In genomic region chr9:37965116-37965515, GRCh38 we compare ENCODE assay signal across 13 cellular contexts.
DNase-seq lines count a peak whose midpoint lies in the region; ATAC-seq and TF ChIP-seq lines count a peak whose summit lies in the region.
"Had no signal": no experiment of that assay in that cellular context is flagged by ENCODE, and none has a peak within 500 bp of the region (broad histone marks: within the 10 kb centered on the region; RNA-seq: fewer than 3 reads in every experiment).

No MANE protein-coding gene starts in this region.

- peaks cover 6% of the 10 kb centered on the region for H3K36me3 Mint-ChIP-seq in dendritic cell treated with granulocyte-macrophage colony-stimulating factor and Interleukin-4, amounts not matched to agents 40 ng/mL and 50 ng/mL, for 4 days (ENCODE audit: low read depth)
- H3K36me3 Mint-ChIP-seq in type B pancreatic cell = peaks cover 4% of the 10 kb centered on the region
- H3K36me3 Mint-ChIP-seq: CD8-positive, alpha-beta T cell had no signal

- H3K4me1 ChIP-seq in SJCRH30 (peaks cover 27% of the 10 kb centered on the region), muscle layer of duodenum (ENCODE audit: control insufficient read depth in 1 of 2, insufficient read depth in 2 of 2, low read length in 2 of 2) (peaks cover 0 to 4% of the 10 kb centered on the region in 2 donors)

- H3K9me3 Mint-ChIP-seq in dendritic cell treated with granulocyte-macrophage colony-stimulating factor and Interleukin-4, amounts not matched to agents 40 ng/mL and 50 ng/mL, for 4 days = no peaks in the 10 kb centered on the region
- no peaks in the 10 kb centered on the region for H3K9me3 Mint-ChIP-seq in type B pancreatic cell
- H3K9me3 Mint-ChIP-seq: CD8-positive, alpha-beta T cell; T-helper 1 cell treated with Interleukin-12 subunit alpha and Interleukin-12 subunit beta and Interleukin-4 antibody, amounts not matched to agents 30 μg/mL and 1 μg/mL, for 36 hours had no signal

- H3K4me1 Mint-ChIP-seq in dendritic cell treated with granulocyte-macrophage colony-stimulating factor and Interleukin-4, amounts not matched to agents 40 ng/mL and 50 ng/mL, for 4 days (ENCODE audit: low read depth) = peaks cover 87% of the 10 kb centered on the region
- peaks cover 26% of the 10 kb centered on the region for H3K4me1 Mint-ChIP-seq in type B pancreatic cell (ENCODE audit: unreplicated experiment)

- TF ChIP-seq CTCF in type B pancreatic cell (conservative IDR thresholded peaks at IDR 0.05) = no peak

- H3K36me3 ChIP-seq in SJCRH30 = peaks cover 8% of the 10 kb centered on the region; the same call in 1 of the 2 replicates
- no peaks in the 10 kb centered on the region for H3K36me3 ChIP-seq in muscle layer of duodenum (ENCODE audit: control insufficient read depth in 1 of 2, insufficient read depth in 2 of 2, low read length in 2 of 2)

- no peaks in the 10 kb centered on the region for H3K27me3 ChIP-seq in SJCRH30
- H3K27me3 ChIP-seq in muscle layer of duodenum (ENCODE audit: low read depth, low read length) = no peaks in the 10 kb centered on the region

- peak overlapping the region; percentile 67 for H3K27ac ChIP-seq in SJCRH30
- peak overlapping the region; percentile 68 for H3K27ac ChIP-seq in muscle layer of duodenum (ENCODE audit: low read length)

- no peak for ATAC-seq in GM18520 (IDR thresholded peaks at IDR 0.05; ENCODE audit: unreplicated experiment)
- ATAC-seq: CD8-positive, alpha-beta T cell had no signal

- no peaks in the 10 kb centered on the region for H3K27me3 Mint-ChIP-seq in dendritic cell treated with granulocyte-macrophage colony-stimulating factor and Interleukin-4, amounts not matched to agents 40 ng/mL and 50 ng/mL, for 4 days
- no peaks in the 10 kb centered on the region for H3K27me3 Mint-ChIP-seq in type B pancreatic cell

- DNase-seq in SJCRH30 (no peak), type B pancreatic cell (ENCODE audit: extremely low spot score, unreplicated experiment) (no peak), NCI-H1694 treated with DMSO at 0.1 percent for 48 hours (lab: John Stamatoyannopoulos, UW) (no peak)
- no peak for DNase-seq in central memory CD4-positive, alpha-beta T cell
- DNase-seq: CD8-positive, alpha-beta T cell; NCI-H2227 treated with DMSO at 0.1 percent for 48 hours; OCI-M1; stimulated activated naive CD4-positive, alpha-beta T cell treated with Interleukin-2 at 50 U/mL for 16 hours had no signal

- no peak overlapping the region for H3K4me3 Mint-ChIP-seq in dendritic cell treated with granulocyte-macrophage colony-stimulating factor and Interleukin-4, amounts not matched to agents 40 ng/mL and 50 ng/mL, for 4 days
- H3K4me3 Mint-ChIP-seq in type B pancreatic cell = no peak overlapping the region
- H3K4me3 Mint-ChIP-seq: CD8-positive, alpha-beta T cell; T-helper 1 cell treated with Interleukin-12 subunit alpha and Interleukin-12 subunit beta and Interleukin-4 antibody, amounts not matched to agents 30 μg/mL and 1 μg/mL, for 36 hours had no signal

- H3K9me3 ChIP-seq in SJCRH30 (replicated peaks) = no peaks in the 10 kb centered on the region
- H3K9me3 ChIP-seq in muscle layer of duodenum (ENCODE audit: control insufficient read depth in 1 of 2, low read length in 2 of 2) = no peaks in the 10 kb centered on the region
- H3K9me3 ChIP-seq: mucosa of descending colon had no signal

- peak overlapping the region; percentile 43 for H3K27ac Mint-ChIP-seq in dendritic cell treated with granulocyte-macrophage colony-stimulating factor and Interleukin-4, amounts not matched to agents 40 ng/mL and 50 ng/mL, for 4 days
- peak overlapping the region; percentile 91 for H3K27ac Mint-ChIP-seq in type B pancreatic cell
- H3K27ac Mint-ChIP-seq: CD8-positive, alpha-beta T cell; T-helper 1 cell treated with Interleukin-12 subunit alpha and Interleukin-12 subunit beta and Interleukin-4 antibody, amounts not matched to agents 30 μg/mL and 1 μg/mL, for 36 hours had no signal

- no peak overlapping the region for H3K4me3 ChIP-seq in SJCRH30
- H3K4me3 ChIP-seq in muscle layer of duodenum (ENCODE audit: low read depth in 1 of 2, low read length in 2 of 2) = no peak overlapping the region
- H3K4me3 ChIP-seq: mucosa of descending colon had no signal

- intact Hi-C loops in dendritic cell treated with granulocyte-macrophage colony-stimulating factor and Interleukin-4, amounts not matched to agents 40 ng/mL and 50 ng/mL, for 4 days (cut with micrococcal nuclease) = no loop called here
